ENCODE assay signal across 10 cellular contexts in the genomic region with DNA sequence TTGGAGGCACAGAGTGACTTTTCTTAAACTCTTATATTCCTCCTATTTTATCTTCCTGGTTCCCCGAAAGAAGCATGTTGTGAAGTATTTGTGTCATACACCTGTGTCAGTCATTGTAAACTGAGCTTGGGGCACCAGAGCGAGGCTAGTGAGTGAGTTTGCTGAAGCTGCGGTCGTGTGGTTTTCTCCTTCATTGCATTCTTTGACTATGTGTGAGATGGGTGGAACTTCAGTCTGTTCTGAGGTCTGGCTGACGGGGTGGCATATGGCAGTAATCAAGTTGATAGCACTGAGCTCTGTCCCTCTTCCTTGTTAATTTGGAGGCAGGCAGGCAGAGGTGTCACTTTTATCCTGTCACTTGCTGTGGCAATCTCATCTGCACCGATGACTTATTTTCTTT. TPM values are rescaled to one million over a fixed set of nuclear protein-coding genes. Genes with fewer than 3 reads are reported as not detected.
DNase-seq lines count a peak whose midpoint lies in the region; ATAC-seq, FAIRE-seq and TF ChIP-seq lines count a peak whose summit lies in the region.
"Had no signal": no experiment of that assay in that cellular context is flagged by ENCODE, and none has a peak within 500 bp of the region (broad histone marks: within the 10 kb centered on the region; RNA-seq: fewer than 3 reads in every experiment).

No MANE protein-coding gene starts in this region.

- no peaks in the 10 kb centered on the region for H3K9me3 Mint-ChIP-seq in activated CD4-positive, alpha-beta T cell treated with anti-CD3 and anti-CD28 coated beads, Interleukin-2, amount 10 ng/mL, durations not matched to agents 24 days and 14 days
- no peaks in the 10 kb centered on the region for H3K9me3 Mint-ChIP-seq in IgD-negative memory B cell

- no peak overlapping the region for H3K4me3 Mint-ChIP-seq in activated CD4-positive, alpha-beta T cell treated with anti-CD3 and anti-CD28 coated beads, Interleukin-2, amount 10 ng/mL, durations not matched to agents 24 days and 14 days
- peak overlapping the region in 3 of 4 donors; percentile 2 to 49 (median 13) for H3K4me3 Mint-ChIP-seq in IgD-negative memory B cell

- no peaks in the 10 kb centered on the region for H3K27me3 Mint-ChIP-seq in activated CD4-positive, alpha-beta T cell treated with anti-CD3 and anti-CD28 coated beads, Interleukin-2, amount 10 ng/mL, durations not matched to agents 24 days and 14 days
- H3K27me3 Mint-ChIP-seq in IgD-negative memory B cell, result peaks cover 32% of the 10 kb centered on the region

- DNase-seq in activated CD4-positive, alpha-beta T cell treated with anti-CD3 and anti-CD28 coated beads, Interleukin-2, amount 50 U/mL, for 48 hours, result peak; percentile 8 to 18
- no peak for DNase-seq in activated CD4-positive, alpha-beta T cell treated with anti-CD3 and anti-CD28 coated beads, Interleukin-2, amount 10 ng/mL, durations not matched to agents 24 days and 14 days
- DNase-seq in skeletal muscle cell (ENCODE audit: low read depth), result peak; percentile 10
- no peak for DNase-seq in H54 (ENCODE audit: insufficient read length, low spot score)
- no peak for DNase-seq in hippocampal formation (lab: John Stamatoyannopoulos, UW)
- no peak for DNase-seq in NCI-H2029 treated with DMSO at 0.1 percent for 48 hours (lab: John Stamatoyannopoulos, UW)

- intact Hi-C loops in activated CD4-positive, alpha-beta T cell treated with anti-CD3 and anti-CD28 coated beads, Interleukin-2, amount 10 ng/mL, durations not matched to agents 24 days and 14 days (cut with micrococcal nuclease), result no loop called here

- H3K36me3 Mint-ChIP-seq in activated CD4-positive, alpha-beta T cell treated with anti-CD3 and anti-CD28 coated beads, Interleukin-2, amount 10 ng/mL, durations not matched to agents 24 days and 14 days (ENCODE audit: low read depth), result peaks cover 8% of the 10 kb centered on the region
- H3K36me3 Mint-ChIP-seq in IgD-negative memory B cell, result peaks cover 3% of the 10 kb centered on the region

- TF ChIP-seq POLR2A in H54 (IDR thresholded peaks at IDR 0.05; ENCODE audit: low read depth, low read length), result no peak

- H3K4me3 ChIP-seq in skeletal muscle cell (ENCODE audit: low read depth, low read length), result no peak overlapping the region

- peaks cover 59% of the 10 kb centered on the region for H3K4me1 Mint-ChIP-seq in activated CD4-positive, alpha-beta T cell treated with anti-CD3 and anti-CD28 coated beads, Interleukin-2, amount 10 ng/mL, durations not matched to agents 24 days and 14 days
- peaks cover 30 to 53% (median 31%) of the 10 kb centered on the region in 3 donors for H3K4me1 Mint-ChIP-seq in IgD-negative memory B cell

- peak; percentile 57 for ATAC-seq in GM21723 (IDR thresholded peaks at IDR 0.05; ENCODE audit: unreplicated experiment)

- H3K27ac Mint-ChIP-seq in activated CD4-positive, alpha-beta T cell treated with anti-CD3 and anti-CD28 coated beads, Interleukin-2, amount 10 ng/mL, durations not matched to agents 24 days and 14 days, result no peak overlapping the region
- H3K27ac Mint-ChIP-seq in IgD-negative memory B cell, result peak overlapping the region in 1 of 3 donors; percentile 13

- no peak for FAIRE-seq in H54 (lab: Jason Lieb, UNC)
- FAIRE-seq: colon had no signal

RNA-seq across cellular contexts. Expression of gene VPS26B, which starts 4.2 kb away (rescaled TPM):
- 41.6 and 42.6 TPM in 2 replicates for total RNA-seq in activated CD4-positive, alpha-beta T cell treated with anti-CD3 and anti-CD28 coated beads, Interleukin-2, amount 10 ng/mL, durations not matched to agents 24 days and 14 days
- 11.8 TPM for polyA plus RNA-seq in IgD-negative memory B cell

RNA-seq across cellular contexts. Expression of gene NCAPD3, which starts 4.9 kb away (rescaled TPM):
- total RNA-seq in activated CD4-positive, alpha-beta T cell treated with anti-CD3 and anti-CD28 coated beads, Interleukin-2, amount 10 ng/mL, durations not matched to agents 24 days and 14 days, result 108 and 111 TPM in 2 replicates
- 8.1 TPM for polyA plus RNA-seq in IgD-negative memory B cell

RNA-seq across cellular contexts. Expression of gene THYN1, which starts 24.5 kb away (rescaled TPM):
- 61.6 and 69.1 TPM in 2 replicates for total RNA-seq in activated CD4-positive, alpha-beta T cell treated with anti-CD3 and anti-CD28 coated beads, Interleukin-2, amount 10 ng/mL, durations not matched to agents 24 days and 14 days
- 77.4 TPM for polyA plus RNA-seq in IgD-negative memory B cell

RNA-seq across cellular contexts. Expression of gene ACAD8, which starts 24.7 kb away (rescaled TPM):
- 26.0 and 26.7 TPM in 2 replicates for total RNA-seq in activated CD4-positive, alpha-beta T cell treated with anti-CD3 and anti-CD28 coated beads, Interleukin-2, amount 10 ng/mL, durations not matched to agents 24 days and 14 days
- 14.2 TPM for polyA plus RNA-seq in IgD-negative memory B cell

RNA-seq across cellular contexts. Expression of gene GLB1L3, which starts 47.6 kb away (rescaled TPM):
- total RNA-seq in activated CD4-positive, alpha-beta T cell treated with anti-CD3 and anti-CD28 coated beads, Interleukin-2, amount 10 ng/mL, durations not matched to agents 24 days and 14 days, result 16.5 and 17.0 TPM in 2 replicates
- polyA plus RNA-seq in IgD-negative memory B cell, result 0.19 TPM
- polyA plus RNA-seq: AG04450 had no signal

Comparison
In these comparisons a context has a peak if more than half of its experiments do, and no peak if none do; other contexts are left out.
1. DNase-seq: peak in activated CD4-positive, alpha-beta T cell treated with anti-CD3 and anti-CD28 coated beads, Interleukin-2, amount 50 U/mL, for 48 hours (2 of 2) and skeletal muscle cell (single experiment); none in activated CD4-positive, alpha-beta T cell treated with anti-CD3 and anti-CD28 coated beads, Interleukin-2, amount 10 ng/mL, durations not matched to agents 24 days and 14 days (single experiment), H54 (single experiment), hippocampal formation (0 of 2) and NCI-H2029 treated with DMSO at 0.1 percent for 48 hours (single experiment).